In the genomic region with DNA sequence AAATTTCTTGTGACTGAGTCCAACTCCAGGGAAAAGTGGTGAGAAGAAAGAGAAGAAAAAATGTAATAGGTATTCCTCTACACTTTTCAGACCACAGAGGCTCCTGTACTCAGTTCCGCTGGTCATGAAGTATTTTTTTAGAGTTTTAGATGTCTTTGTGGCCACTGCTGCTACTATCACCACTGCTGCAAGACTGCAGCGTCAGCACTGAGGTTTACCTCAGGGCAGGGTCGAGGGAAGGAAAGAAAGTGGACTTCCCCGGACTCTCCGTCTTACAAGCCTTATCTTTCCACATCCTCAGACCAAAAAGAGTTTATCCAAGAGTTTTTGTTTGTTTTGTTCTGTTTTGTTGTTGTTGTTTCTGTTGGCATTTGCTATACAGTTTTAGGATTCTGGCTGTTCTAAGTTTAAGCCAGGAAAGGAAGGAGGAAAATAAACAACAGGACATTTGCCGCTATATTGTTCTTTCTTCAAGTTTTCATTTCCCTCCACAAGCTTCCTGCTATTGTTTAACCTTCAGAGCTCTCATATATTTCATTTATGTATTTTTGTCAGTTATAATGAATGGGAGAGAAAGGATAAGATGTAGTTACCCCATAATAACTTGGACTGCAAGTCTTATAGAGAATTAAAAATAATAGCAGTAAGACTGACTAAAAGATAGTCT, we compare ENCODE assay signal across 21 cellular contexts.
A peak's percentile ranks its signal among the peaks of the same experiment; 100 is the strongest.
DNase-seq lines count a peak whose midpoint lies in the region; ATAC-seq, FAIRE-seq and TF ChIP-seq lines count a peak whose summit lies in the region.
"Had no signal": no experiment of that assay in that cellular context is flagged by ENCODE, and none has a peak within 500 bp of the region (broad histone marks: within the 10 kb centered on the region; RNA-seq: fewer than 3 reads in every experiment).

No MANE protein-coding gene starts in this region.

- TF ChIP-seq CTCF in astrocyte of the spinal cord (IDR thresholded peaks at IDR 0.05; ENCODE audit: low read depth, low read length) = no peak
- TF ChIP-seq CTCF in osteocyte (IDR thresholded peaks at IDR 0.05) = no peak

- ATAC-seq in HG03520 (IDR thresholded peaks at IDR 0.05; ENCODE audit: unreplicated experiment) = peak; percentile 51
- no peak for ATAC-seq in GM21367 (IDR thresholded peaks at IDR 0.05; ENCODE audit: unreplicated experiment)
- ATAC-seq: HCT116 had no signal

- in situ Hi-C loops in astrocyte of the spinal cord (cut with HindIII; ENCODE audit: low sequenced_read_pairs) = no loop called here

- H3K27me3 Mint-ChIP-seq in osteocyte (ENCODE audit: unreplicated experiment) = no peaks in the 10 kb centered on the region

- no peak overlapping the region for H3K4me3 Mint-ChIP-seq in osteocyte (ENCODE audit: unreplicated experiment)

- H3K9me3 Mint-ChIP-seq in osteocyte (ENCODE audit: unreplicated experiment) = no peaks in the 10 kb centered on the region

- H3K36me3 Mint-ChIP-seq in osteocyte (ENCODE audit: unreplicated experiment) = peaks cover 3% of the 10 kb centered on the region

- no peak overlapping the region for H3K27ac Mint-ChIP-seq in osteocyte (ENCODE audit: unreplicated experiment)

- peak; percentile 31 for DNase-seq in RPMI8226
- DNase-seq in astrocyte of the spinal cord (ENCODE audit: low read depth, low spot score) = peak; percentile 20
- DNase-seq in osteocyte (ENCODE audit: extremely low spot score, unreplicated experiment) = peak; percentile 32
- no peak for DNase-seq in RCC 7860 (ENCODE audit: low spot score)
- DNase-seq in ecto neural progenitor cell (ENCODE audit: low spot score) = no peak
- DNase-seq: ACHN, DND-41, GOT3, KG1, NCI-H1048, NCI-H146, NCI-H2029 treated with DMSO at 0.1 percent for 48 hours, NCI-H446 treated with DMSO at 0.1 percent for 48 hours, NCI-H69, Peyer's patch, SHP77 had no signal

- no peak overlapping the region for H3K4me3 ChIP-seq in astrocyte of the spinal cord (ENCODE audit: low read depth, low read length)
- H3K4me3 ChIP-seq: Peyer's patch, SK-N-MC had no signal

- no peak for FAIRE-seq in RCC 7860 (lab: Jason Lieb, UNC)
- FAIRE-seq: G401.6 had no signal

- H3K4me1 Mint-ChIP-seq in osteocyte (ENCODE audit: unreplicated experiment) = no peaks in the 10 kb centered on the region

Comparison
In these comparisons a context has a peak if more than half of its experiments do, and no peak if none do; other contexts are left out.
1. DNase-seq: peak in RPMI8226 (single experiment), astrocyte of the spinal cord (single experiment) and osteocyte (single experiment); none in RCC 7860 (single experiment) and ecto neural progenitor cell (single experiment).